Comparison of ENCODE assay signal across 9 cellular contexts in genomic region chr10:45580371-45580770, GRCh38.
DNase-seq lines count a peak whose midpoint lies in the region; ATAC-seq, FAIRE-seq and TF ChIP-seq lines count a peak whose summit lies in the region.
"Had no signal": no experiment of that assay in that cellular context is flagged by ENCODE, and none has a peak within 500 bp of the region (broad histone marks: within the 10 kb centered on the region; RNA-seq: fewer than 3 reads in every experiment).

No MANE protein-coding gene starts in this region.

- peaks cover 43% of the 10 kb centered on the region for H3K4me1 ChIP-seq in OCI-LY1 (ENCODE audit: insufficient read depth, low read length, severe bottlenecking)
- peaks cover 16% of the 10 kb centered on the region for H3K4me1 ChIP-seq in mononuclear cell (ENCODE audit: insufficient read depth, low read length)
- 0 out of 2 replicates have a peak, but pooled peaks cover 4% of the 10 kb centered on the region for H3K4me1 ChIP-seq in Caco-2

- no peaks in the 10 kb centered on the region for H3K9me2 ChIP-seq in OCI-LY1 (ENCODE audit: low read depth, low read length)

- no peaks in the 10 kb centered on the region for H3K9me3 Mint-ChIP-seq in Caco-2 (ENCODE audit: unreplicated experiment)

- FAIRE-seq in frontal cortex (lab: Jason Lieb, UNC): no peak

- H3K36me3 ChIP-seq in OCI-LY1 (ENCODE audit: insufficient read depth, low read length) (no peaks in the 10 kb centered on the region), Caco-2 (ENCODE audit: control insufficient read depth, insufficient read depth, low read length) (no peaks in the 10 kb centered on the region)

- no peak overlapping the region for H3K27ac Mint-ChIP-seq in Caco-2 (ENCODE audit: unreplicated experiment)

- BruUV-seq in Caco-2 (replicated peaks; lab: Mats Ljungman, UMichigan): no TSS peak

- peak overlapping the region; percentile 80 for H3K4me2 ChIP-seq in OCI-LY1 (ENCODE audit: low read length)

- peaks cover 3% of the 10 kb centered on the region for H3K27me3 Mint-ChIP-seq in Caco-2 (ENCODE audit: insufficient read depth, unreplicated experiment)

- POLR2A ChIA-PET in Caco-2 (lab: Charles Lee): no interaction called here

- H3K9me3 ChIP-seq in OCI-LY1 (ENCODE audit: low read length) (peaks cover 6% of the 10 kb centered on the region; the same call in 1 of the 2 replicates), mononuclear cell (ENCODE audit: low read depth, low read length) (peaks cover 8% of the 10 kb centered on the region), Caco-2 (no peaks in the 10 kb centered on the region; the same call in 1 of the 2 replicates)

- H3F3A ChIP-seq in OCI-LY1 (ENCODE audit: insufficient read depth, low read length): no peaks in the 10 kb centered on the region

- peak overlapping the region; percentile 53 for H3K9ac ChIP-seq in OCI-LY1 (ENCODE audit: low read length)

- no peak overlapping the region for H3K4me3 Mint-ChIP-seq in Caco-2 (ENCODE audit: unreplicated experiment)

- DNase-seq in ureter (ENCODE audit: low spot score): no peak
- DNase-seq in Caco-2: no peak
- DNase-seq in Right ventricle myocardium superior: no peak
- DNase-seq in frontal cortex (ENCODE audit: low spot score in 2 of 2): no peak

- ATAC-seq in GM18505 (IDR thresholded peaks at IDR 0.05; ENCODE audit: unreplicated experiment): peak; percentile 51
- peak; percentile 50 for ATAC-seq in GM21737 (IDR thresholded peaks at IDR 0.05; ENCODE audit: unreplicated experiment)
- no peak for ATAC-seq in Right ventricle myocardium superior (ENCODE audit: poor library complexity)

- H3K79me2 ChIP-seq in OCI-LY1 (ENCODE audit: insufficient read depth, low read length): peaks cover 26% of the 10 kb centered on the region

- 0 out of 2 replicates have a peak overlapping the region, but pooled peaks have one; percentile 46 for H2AFZ ChIP-seq in OCI-LY1 (ENCODE audit: low read length)

- no peaks in the 10 kb centered on the region for H3K4me1 Mint-ChIP-seq in Caco-2 (ENCODE audit: low read depth, unreplicated experiment)

- intact Hi-C loops in Caco-2 (cut with micrococcal nuclease; ENCODE audit: unreplicated experiment): no loop called here
- intact Hi-C loops in Right ventricle myocardium superior (cut with DNase I): no loop called here

- H3K36me3 Mint-ChIP-seq in Caco-2 (ENCODE audit: insufficient read depth, unreplicated experiment): no peaks in the 10 kb centered on the region

- CTCF ChIA-PET in Caco-2 (lab: Charles Lee): no interaction called here

- H4K20me1 ChIP-seq in OCI-LY1 (ENCODE audit: insufficient read depth, low read length): no peaks in the 10 kb centered on the region

- peak overlapping the region; percentile 82 for H3K27ac ChIP-seq in OCI-LY1 (ENCODE audit: low read depth, low read length, poor library complexity, severe bottlenecking)
- H3K27ac ChIP-seq: HL-60 had no signal

- H3K4me3 ChIP-seq in OCI-LY1 (ENCODE audit: low read depth, low read length, poor library complexity, severe bottlenecking) (peak overlapping the region; percentile 62), mononuclear cell (ENCODE audit: low read length) (peak overlapping the region; percentile 26), Caco-2 (ENCODE audit: low read depth, low read length) (no peak overlapping the region)

- TF ChIP-seq POLR2A in GM18505 (IDR thresholded peaks at IDR 0.05; ENCODE audit: borderline replicate concordance, extremely low read depth, insufficient read depth, insufficient read length): no peak

- H3K27me3 ChIP-seq in OCI-LY1 (ENCODE audit: insufficient read depth, low read length) (no peaks in the 10 kb centered on the region), mononuclear cell (ENCODE audit: insufficient read depth, low read length) (no peaks in the 10 kb centered on the region), Caco-2 (replicated peaks; ENCODE audit: control insufficient read depth, insufficient read depth, low read length) (no peaks in the 10 kb centered on the region)

- TF ChIP-seq CTCF in OCI-LY1 (IDR thresholded peaks at IDR 0.05; ENCODE audit: low read length) (no peak), Caco-2 (IDR thresholded peaks at IDR 0.05; ENCODE audit: insufficient read depth in 1 of 2, low read depth in 1 of 2, low read length in 1 of 2, severe bottlenecking in 1 of 2, unreplicated experiment in 1 of 2) (no peak)
